In genomic region chr9:111807197-111807596, GRCh38 we compare ENCODE assay signal across 20 cellular contexts. TPM values are rescaled to one million over a fixed set of nuclear protein-coding genes. Genes with fewer than 3 reads are reported as not detected.
DNase-seq lines count a peak whose midpoint lies in the region; FAIRE-seq and TF ChIP-seq lines count a peak whose summit lies in the region.
"Had no signal": no experiment of that assay in that cellular context is flagged by ENCODE, and none has a peak within 500 bp of the region (broad histone marks: within the 10 kb centered on the region; RNA-seq: fewer than 3 reads in every experiment).

No MANE protein-coding gene starts in this region.

- no peaks in the 10 kb centered on the region for H3K9me1 ChIP-seq in keratinocyte (ENCODE audit: control insufficient read depth, extremely low read depth, insufficient read depth, low read length)

- no peak overlapping the region for H3K4me3 Mint-ChIP-seq in activated T-helper 1 cell treated with anti-CD3 and anti-CD28 coated beads, Interleukin-12 subunit alpha, Interleukin-12 subunit beta, Interleukin-2, Interleukin-4 antibody, amounts not matched to agents 30 ng/mL and 10 ng/mL and 1 ng/mL, durations not matched to agents 14 hours and 24 hours and 36 hours
- H3K4me3 Mint-ChIP-seq in CD4-positive, alpha-beta memory T cell: no peak overlapping the region
- H3K4me3 Mint-ChIP-seq: IgD-negative memory B cell had no signal

- H3K4me3 ChIP-seq in bronchial epithelial cell (ENCODE audit: low read depth, low read length) (no peak overlapping the region), keratinocyte (ENCODE audit: control insufficient read depth in 2 of 3, extremely low read depth in 1 of 3, insufficient read depth in 2 of 3, low read depth in 1 of 3, low read length in 3 of 3) (no peak overlapping the region)
- no peak overlapping the region for H3K4me3 ChIP-seq in CD4-positive, alpha-beta memory T cell (ENCODE audit: low read length in 2 of 2)

- H3K27ac ChIP-seq in keratinocyte (ENCODE audit: control insufficient read depth, insufficient read depth, low read length): peak overlapping the region; percentile 99
- H3K27ac ChIP-seq in CD4-positive, alpha-beta memory T cell (ENCODE audit: low read depth, low read length): no peak overlapping the region

- H2AFZ ChIP-seq in keratinocyte (ENCODE audit: control insufficient read depth, low read length): peak overlapping the region; percentile 40

- POLR2A ChIA-PET in CD4-positive, alpha-beta memory T cell (lab: Charles Lee; ENCODE audit: partially characterized antibody): no interaction called here

- no peaks in the 10 kb centered on the region for H4K20me1 ChIP-seq in keratinocyte (ENCODE audit: control insufficient read depth, extremely low read depth, insufficient read depth, low read length)

- H3K79me2 ChIP-seq in keratinocyte (ENCODE audit: control insufficient read depth, insufficient read depth, low read length): no peaks in the 10 kb centered on the region

- TF ChIP-seq CTCF in bronchial epithelial cell (IDR thresholded peaks at IDR 0.05; ENCODE audit: insufficient read depth, low read length, severe bottlenecking): no peak
- no peak for TF ChIP-seq CTCF in keratinocyte (optimal IDR thresholded peaks at IDR 0.05 in 1 of 3, IDR thresholded peaks at IDR 0.05 in 1 of 3, conservative IDR thresholded peaks at IDR 0.05 in 1 of 3; ENCODE audit: extremely low read depth in 1 of 3, insufficient read depth in 2 of 3, low read length in 3 of 3)

- no peaks in the 10 kb centered on the region for H3K9me3 Mint-ChIP-seq in activated T-helper 1 cell treated with anti-CD3 and anti-CD28 coated beads, Interleukin-12 subunit alpha, Interleukin-12 subunit beta, Interleukin-2, Interleukin-4 antibody, amounts not matched to agents 30 ng/mL and 10 ng/mL and 1 ng/mL, durations not matched to agents 14 hours and 24 hours and 36 hours
- H3K9me3 Mint-ChIP-seq in CD4-positive, alpha-beta memory T cell: no peaks in the 10 kb centered on the region
- H3K9me3 Mint-ChIP-seq: CD4-positive, CD25-positive, alpha-beta regulatory T cell; IgD-negative memory B cell had no signal

- H3K27me3 ChIP-seq in bronchial epithelial cell (ENCODE audit: control insufficient read depth, insufficient read depth, low read length) (no peaks in the 10 kb centered on the region), keratinocyte (ENCODE audit: control insufficient read depth, extremely low read depth, insufficient read depth, low read length) (no peaks in the 10 kb centered on the region)
- H3K27me3 ChIP-seq in CD4-positive, alpha-beta memory T cell (ENCODE audit: insufficient read depth, low read length): no peaks in the 10 kb centered on the region

- H3K27ac Mint-ChIP-seq in activated T-helper 1 cell treated with anti-CD3 and anti-CD28 coated beads, Interleukin-12 subunit alpha, Interleukin-12 subunit beta, Interleukin-2, Interleukin-4 antibody, amounts not matched to agents 30 ng/mL and 10 ng/mL and 1 ng/mL, durations not matched to agents 14 hours and 24 hours and 36 hours: no peak overlapping the region
- no peak overlapping the region for H3K27ac Mint-ChIP-seq in CD4-positive, alpha-beta memory T cell
- H3K27ac Mint-ChIP-seq: CD4-positive, CD25-positive, alpha-beta regulatory T cell had no signal

- H3K36me3 Mint-ChIP-seq in activated T-helper 1 cell treated with anti-CD3 and anti-CD28 coated beads, Interleukin-12 subunit alpha, Interleukin-12 subunit beta, Interleukin-2, Interleukin-4 antibody, amounts not matched to agents 30 ng/mL and 10 ng/mL and 1 ng/mL, durations not matched to agents 14 hours and 24 hours and 36 hours (ENCODE audit: low read depth): peaks cover 2% of the 10 kb centered on the region
- no peaks in the 10 kb centered on the region for H3K36me3 Mint-ChIP-seq in CD4-positive, alpha-beta memory T cell
- H3K36me3 Mint-ChIP-seq: CD4-positive, CD25-positive, alpha-beta regulatory T cell; IgD-negative memory B cell had no signal

- no peaks in the 10 kb centered on the region for H3K36me3 ChIP-seq in bronchial epithelial cell (ENCODE audit: control insufficient read depth, insufficient read depth, low read length)
- H3K36me3 ChIP-seq in keratinocyte (ENCODE audit: control insufficient read depth in 2 of 2, extremely low read depth in 1 of 2, insufficient read depth in 2 of 2, low read length in 2 of 2): no peaks in the 10 kb centered on the region
- H3K36me3 ChIP-seq in CD4-positive, alpha-beta memory T cell (ENCODE audit: insufficient read depth, low read length): no peaks in the 10 kb centered on the region

- intact Hi-C loops in activated T-helper 1 cell treated with anti-CD3 and anti-CD28 coated beads, Interleukin-12 subunit alpha, Interleukin-12 subunit beta, Interleukin-2, Interleukin-4 antibody, amounts not matched to agents 30 ng/mL and 10 ng/mL and 1 ng/mL, durations not matched to agents 14 hours and 24 hours and 36 hours (cut with micrococcal nuclease): no loop called here
- intact Hi-C loops in CD4-positive, alpha-beta memory T cell (cut with micrococcal nuclease): no loop called here

- dilution Hi-C loops in keratinocyte (cut with MboI; ENCODE audit: extremely low pct_ligation_motif_present, low sequenced_read_pairs): no loop called here

- peak; percentile 38 for DNase-seq in ELR (ENCODE audit: low read depth)
- peak; percentile 20 for DNase-seq in LHCN-M2 (ENCODE audit: low read depth)
- DNase-seq in bronchial epithelial cell (ENCODE audit: low read depth): peak; percentile 44
- DNase-seq in keratinocyte (ENCODE audit: low read depth, low spot score): no peak
- DNase-seq in inferior parietal cortex (ENCODE audit: extremely low spot score): no peak
- no peak for DNase-seq in activated T-helper 1 cell treated with anti-CD3 and anti-CD28 coated beads, Interleukin-12 subunit alpha, Interleukin-12 subunit beta, Interleukin-2, Interleukin-4 antibody, amounts not matched to agents 30 ng/mL and 10 ng/mL and 1 ng/mL, durations not matched to agents 14 hours and 24 hours and 36 hours (ENCODE audit: low spot score)
- no peak for DNase-seq in NCI-H1694 treated with DMSO at 0.1 percent for 48 hours (lab: John Stamatoyannopoulos, UW)
- DNase-seq in CD4-positive, alpha-beta memory T cell: no peak
- DNase-seq: AML-193; Calu3; CD4-positive, CD25-positive, alpha-beta regulatory T cell; DMS79; GDM1; H7; NCI-H1436 treated with DMSO at 0.1 percent for 48 hours; NCI-H446 treated with DMSO at 0.1 percent for 48 hours; NCI-H748 treated with DMSO at 0.1 percent for 48 hours; SHP77 had no signal

- FAIRE-seq in bronchial epithelial cell (lab: Jason Lieb, UNC): no peak
- FAIRE-seq in keratinocyte (lab: Jason Lieb, UNC): peak; percentile 48

- peaks cover 29% of the 10 kb centered on the region for H3K4me1 ChIP-seq in keratinocyte (ENCODE audit: control insufficient read depth, extremely low read depth, insufficient read depth, low read length)
- no peaks in the 10 kb centered on the region for H3K4me1 ChIP-seq in CD4-positive, alpha-beta memory T cell (ENCODE audit: insufficient read depth, low read length)

- peak overlapping the region; percentile 34 for H3K9ac ChIP-seq in keratinocyte (ENCODE audit: control insufficient read depth, extremely low read depth, insufficient read depth, low read length)

- H3K4me1 Mint-ChIP-seq in activated T-helper 1 cell treated with anti-CD3 and anti-CD28 coated beads, Interleukin-12 subunit alpha, Interleukin-12 subunit beta, Interleukin-2, Interleukin-4 antibody, amounts not matched to agents 30 ng/mL and 10 ng/mL and 1 ng/mL, durations not matched to agents 14 hours and 24 hours and 36 hours (ENCODE audit: low read depth): peaks cover 24% of the 10 kb centered on the region
- H3K4me1 Mint-ChIP-seq in CD4-positive, alpha-beta memory T cell: peaks cover 7 to 12% (median 9%) of the 10 kb centered on the region in 4 donors

- H3K4me2 ChIP-seq in keratinocyte (ENCODE audit: control insufficient read depth, extremely low read depth, insufficient read depth, low read depth, low read length): no peak overlapping the region

- CTCF ChIA-PET in CD4-positive, alpha-beta memory T cell (lab: Charles Lee; ENCODE audit: partially characterized antibody): interaction anchor here (1.3 kb wide), 1 partner anchor 13 kb away, joined by 4 read pairs; no protein-coding TSS in a partner anchor

- H3K27me3 Mint-ChIP-seq in activated T-helper 1 cell treated with anti-CD3 and anti-CD28 coated beads, Interleukin-12 subunit alpha, Interleukin-12 subunit beta, Interleukin-2, Interleukin-4 antibody, amounts not matched to agents 30 ng/mL and 10 ng/mL and 1 ng/mL, durations not matched to agents 14 hours and 24 hours and 36 hours (ENCODE audit: insufficient read depth): no peaks in the 10 kb centered on the region
- peaks cover 0 to 2% of the 10 kb centered on the region in 2 donors for H3K27me3 Mint-ChIP-seq in CD4-positive, alpha-beta memory T cell
- H3K27me3 Mint-ChIP-seq: CD4-positive, CD25-positive, alpha-beta regulatory T cell; IgD-negative memory B cell had no signal

- H3K9me3 ChIP-seq in keratinocyte (ENCODE audit: control insufficient read depth, low read depth, low read length): no peaks in the 10 kb centered on the region
- H3K9me3 ChIP-seq in CD4-positive, alpha-beta memory T cell (ENCODE audit: control insufficient read depth in 1 of 2, low read length in 2 of 2): no peaks in the 10 kb centered on the region

RNA-seq across cellular contexts. Expression of gene SHOC1, which starts 12.5 kb away (rescaled TPM):
- 0.26 TPM in 1 of 2 replicates, not detected in the other for total RNA-seq in LHCN-M2 (2014; rRNA removed)
- 0.04 TPM for polyA plus RNA-seq in LHCN-M2 (2012)
- total RNA-seq in bronchial epithelial cell: under 0.01 TPM in 2 replicates
- 0.01 to 0.03 TPM in 2 of 3 replicates, not detected in the other for polyA plus RNA-seq in keratinocyte
- polyA plus RNA-seq in keratinocyte (2011; ENCODE audit: low read depth): 0.59 TPM
- polyA plus RNA-seq in keratinocyte (2011; cell fraction: cytosol; rRNA removed): not detected in 2 replicates
- polyA plus RNA-seq in keratinocyte (2011; cell fraction: nucleus; rRNA removed): 0.04 TPM in 1 of 2 replicates, not detected in the other
- polyA plus RNA-seq in keratinocyte (2012; ENCODE audit: low replicate concordance): 0.39 TPM in 1 of 2 replicates, not detected in the other
- polyA minus RNA-seq in keratinocyte: 0.10 TPM in 1 of 3 replicates, not detected in the others
- polyA minus RNA-seq in keratinocyte (2011; cell fraction: cytosol; rRNA and poly(A)+ RNA removed): not detected
- polyA minus RNA-seq in keratinocyte (2011; cell fraction: nucleus; rRNA and poly(A)+ RNA removed): 0.08 TPM in 1 of 2 replicates, not detected in the other
- total RNA-seq in activated T-helper 1 cell treated with anti-CD3 and anti-CD28 coated beads, Interleukin-12 subunit alpha, Interleukin-12 subunit beta, Interleukin-2, Interleukin-4 antibody, amounts not matched to agents 30 ng/mL and 10 ng/mL and 1 ng/mL, durations not matched to agents 14 hours and 24 hours and 36 hours: not detected in 2 replicates
- total RNA-seq in CD4-positive, alpha-beta memory T cell: not detected
- polyA plus RNA-seq in CD4-positive, alpha-beta memory T cell: under 1 TPM in 1 of 2 donors, not detected in 1; 0.13 TPM
- total RNA-seq: A673; Calu3; CD4-positive, CD25-positive, alpha-beta regulatory T cell; H7 had no signal
- polyA plus RNA-seq: CD4-positive, CD25-positive, alpha-beta regulatory T cell; IgD-negative memory B cell had no signal

Comparison
In these comparisons a context has a peak if more than half of its experiments do, and no peak if none do; other contexts are left out.
1. DNase-seq: peak in ELR (single experiment), LHCN-M2 (single experiment) and bronchial epithelial cell (single experiment); none in keratinocyte (single experiment), inferior parietal cortex (single experiment), activated T-helper 1 cell treated with anti-CD3 and anti-CD28 coated beads, Interleukin-12 subunit alpha, Interleukin-12 subunit beta, Interleukin-2, Interleukin-4 antibody, amounts not matched to agents 30 ng/mL and 10 ng/mL and 1 ng/mL, durations not matched to agents 14 hours and 24 hours and 36 hours (single experiment), NCI-H1694 treated with DMSO at 0.1 percent for 48 hours (single experiment) and CD4-positive, alpha-beta memory T cell (0 of 5).